In the genomic region with DNA sequence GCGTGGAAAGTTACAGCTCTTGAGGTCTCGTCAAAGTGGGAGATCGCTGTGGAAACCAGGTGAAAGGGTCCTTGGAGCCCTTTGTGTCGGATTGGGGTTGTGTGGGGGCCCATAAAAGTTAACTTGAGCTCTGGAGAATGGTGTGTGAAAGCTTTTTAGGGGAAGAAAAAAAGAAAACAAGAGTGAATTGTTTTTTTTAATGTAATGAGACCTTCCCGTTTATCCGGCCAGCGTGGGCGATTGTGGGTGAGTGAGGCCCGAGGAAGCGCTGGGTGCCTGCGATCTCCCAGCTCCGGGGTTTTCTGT, we compare ENCODE assay signal across 11 cellular contexts.
DNase-seq lines count a peak whose midpoint lies in the region; ATAC-seq and TF ChIP-seq lines count a peak whose summit lies in the region.
"Had no signal": no experiment of that assay in that cellular context is flagged by ENCODE, and none has a peak within 500 bp of the region (broad histone marks: within the 10 kb centered on the region; RNA-seq: fewer than 3 reads in every experiment).

No MANE protein-coding gene starts in this region.

- no peaks in the 10 kb centered on the region; the same call in 1 of the 2 replicates for H3K79me2 ChIP-seq in HCT116 (ENCODE audit: insufficient read depth, low read length)
- H3K79me2 ChIP-seq in SK-N-SH (ENCODE audit: insufficient read depth): no peaks in the 10 kb centered on the region

- H3K27me3 ChIP-seq in BLaER1 treated with 17β-estradiol and CSF1 and Interleukin-3, amounts not matched to agents 10 nM and 100 nM: no peaks in the 10 kb centered on the region
- H3K27me3 ChIP-seq in HCT116 (ENCODE audit: insufficient read depth, low read length) (no peaks in the 10 kb centered on the region), neuron (ENCODE audit: insufficient read depth, low read length) (no peaks in the 10 kb centered on the region), SK-N-SH (ENCODE audit: insufficient read depth) (no peaks in the 10 kb centered on the region)

- H3K9ac ChIP-seq in BLaER1 treated with 17β-estradiol and CSF1 and Interleukin-3, amounts not matched to agents 10 nM and 100 nM: peak overlapping the region in 9 of 11 experiments; percentile 50 to 76 (median 67); a peak in 18 of 22 replicates
- H3K9ac ChIP-seq in HCT116 (ENCODE audit: low read length) (no peak overlapping the region), SK-N-SH (no peak overlapping the region)

- peaks cover 8 to 65% (median 35%) of the 10 kb centered on the region in 11 experiments; a peak in 19 of 22 replicates for H3K36me3 ChIP-seq in BLaER1 treated with 17β-estradiol and CSF1 and Interleukin-3, amounts not matched to agents 10 nM and 100 nM
- H3K36me3 ChIP-seq in HCT116 (ENCODE audit: control insufficient read depth in 1 of 2, insufficient read depth in 2 of 2, low read length in 2 of 2) (no peaks in the 10 kb centered on the region; a peak in 1 of 4 replicates), neuron (ENCODE audit: insufficient read depth, low read length) (peaks cover 11% of the 10 kb centered on the region), SK-N-SH (replicated peaks in 1 of 2; ENCODE audit: control insufficient read depth in 1 of 2, insufficient read depth in 2 of 2, low read length in 1 of 2) (peaks cover 0 to 22% of the 10 kb centered on the region in 2 experiments)

- no TSS peak for BruUV-seq in HCT116 (replicated peaks; lab: Mats Ljungman, UMichigan)

- no peak for TF ChIP-seq EP300 in SK-N-SH (IDR thresholded peaks at IDR 0.05; ENCODE audit: borderline replicate concordance in 1 of 2, low read depth in 1 of 2, low read length in 1 of 2)

- intact Hi-C loops in HCT116 (cut with micrococcal nuclease): no loop called here

- peaks cover 0 to 4% (median 0%) of the 10 kb centered on the region in 11 experiments; a peak in 1 of 22 replicates for H3K9me3 ChIP-seq in BLaER1 treated with 17β-estradiol and CSF1 and Interleukin-3, amounts not matched to agents 10 nM and 100 nM (replicated peaks in 1 of 11)
- H3K9me3 ChIP-seq in HCT116 (ENCODE audit: control insufficient read depth in 1 of 2, insufficient read depth in 1 of 2, low read depth in 1 of 2, low read length in 2 of 2) (no peaks in the 10 kb centered on the region), neuron (ENCODE audit: low read length) (no peaks in the 10 kb centered on the region), SK-N-SH (no peaks in the 10 kb centered on the region)

- H3K27ac ChIP-seq in BLaER1 treated with 17β-estradiol and CSF1 and Interleukin-3, amounts not matched to agents 10 nM and 100 nM: peak overlapping the region in 10 of 11 experiments; percentile 15 to 79 (median 73); a peak in 18 of 22 replicates
- H3K27ac ChIP-seq in HCT116 (ENCODE audit: low read depth, low read length) (peak overlapping the region; percentile 44), caudate nucleus (ENCODE audit: low read depth, low read length) (peak overlapping the region; percentile 79), SK-N-SH (ENCODE audit: low read depth in 2 of 2, low read length in 1 of 2) (peak overlapping the region in 1 of 2 experiments; percentile 53; a peak in 2 of 4 replicates)

- peaks cover 38 to 97% (median 73%) of the 10 kb centered on the region in 10 experiments for H3K4me1 ChIP-seq in BLaER1 treated with 17β-estradiol and CSF1 and Interleukin-3, amounts not matched to agents 10 nM and 100 nM
- peaks cover 29% of the 10 kb centered on the region in 2 experiments for H3K4me1 ChIP-seq in HCT116 (ENCODE audit: control insufficient read depth in 1 of 2, insufficient read depth in 2 of 2, low read length in 2 of 2)
- H3K4me1 ChIP-seq in neuron (ENCODE audit: insufficient read depth, low read length): peaks cover 74% of the 10 kb centered on the region
- peaks cover 5 to 50% of the 10 kb centered on the region in 2 experiments; a peak in 3 of 4 replicates for H3K4me1 ChIP-seq in SK-N-SH (ENCODE audit: control insufficient read depth in 1 of 2, insufficient read depth in 2 of 2, low read depth in 1 of 2, low read length in 1 of 2)

- H3K9me2 ChIP-seq in HCT116 (ENCODE audit: insufficient read depth) (no peaks in the 10 kb centered on the region), SK-N-SH (no peaks in the 10 kb centered on the region)

- H3K4me3 ChIP-seq in BLaER1 treated with 17β-estradiol and CSF1 and Interleukin-3, amounts not matched to agents 10 nM and 100 nM: peak overlapping the region in 3 of 10 experiments; percentile 10 to 45 (median 24); a peak in 3 of 20 replicates
- H3K4me3 ChIP-seq in HCT116 (replicated peaks in 1 of 2; ENCODE audit: low read depth in 1 of 2, low read length in 2 of 2) (no peak overlapping the region), neuron (ENCODE audit: low read length) (peak overlapping the region; percentile 23), SK-N-SH (ENCODE audit: low read depth in 2 of 2, low read length in 1 of 2) (no peak overlapping the region)
- H3K4me3 ChIP-seq: GM12878 had no signal

- CTCF ChIA-PET in HCT116 (lab: Charles Lee) (interaction anchor here (1.0 to 1.8 kb wide), 2 partner anchors 164 to 341 kb away, joined by 3 to 7 read pairs; no protein-coding TSS in a partner anchor), SK-N-SH (lab: Yijun Ruan, JAX) (interaction anchor here (0.6 to 1.6 kb wide), 4 partner anchors 9 to 28 kb away, joined by 3 to 4 read pairs (median 3); no protein-coding TSS in a partner anchor)

- DNase-seq in HCT116 (ENCODE audit: low read depth, low spot score): no peak
- DNase-seq in caudate nucleus (lab: John Stamatoyannopoulos, UW): no peak
- DNase-seq in KBM-7: no peak
- no peak for DNase-seq in SK-N-SH
- no peak for DNase-seq in GM03348 (ENCODE audit: low spot score)
- DNase-seq: activated naive CD4-positive, alpha-beta T cell; immature natural killer cell had no signal

- ATAC-seq in HCT116: no peak
- no peak for ATAC-seq in GM18861 (IDR thresholded peaks at IDR 0.05; ENCODE audit: unreplicated experiment)
- ATAC-seq: GM12878 had no signal

- no peak for TF ChIP-seq POLR2A in HCT116 (IDR thresholded peaks at IDR 0.05; ENCODE audit: borderline replicate concordance, extremely low read depth, insufficient read depth, insufficient read length)

- RAD21 ChIA-PET in HCT116 (lab: Charles Lee; ENCODE audit: low non-redundant PET in 1 of 2, low total read pairs in 2 of 2, uncharacterized antibody in 2 of 2, unreplicated experiment in 2 of 2): no interaction called here

- in situ Hi-C loops in KBM-7 (cut with MboI; ENCODE audit: low pct_unique_long_range_greater_than_20kb, low sequenced_read_pairs): no loop called here

- TF ChIP-seq RAD21 in HCT116 (IDR thresholded peaks at IDR 0.05; ENCODE audit: low read depth) (no peak), SK-N-SH (IDR thresholded peaks at IDR 0.05; ENCODE audit: low read length) (no peak)

- no peaks in the 10 kb centered on the region for H3F3A ChIP-seq in SK-N-SH (replicated peaks; ENCODE audit: insufficient read depth)

- POLR2A ChIA-PET in HCT116 (lab: Charles Lee) (interaction anchor here (1.1 kb wide), 1 partner anchor 33 kb away, joined by 3 read pairs; no protein-coding TSS in a partner anchor), SK-N-SH (lab: Yijun Ruan, JAX) (no interaction called here)

- WGBS in SK-N-SH (ENCODE audit: low lambda C conversion rate): 96% methylated on average over 12 of the region's 12 CpGs

- peak overlapping the region; percentile 75 to 87 (median 79) for H3K4me2 ChIP-seq in BLaER1 treated with 17β-estradiol and CSF1 and Interleukin-3, amounts not matched to agents 10 nM and 100 nM
- H3K4me2 ChIP-seq in HCT116 (ENCODE audit: low read length) (no peak overlapping the region), SK-N-SH (no peak overlapping the region)

- peaks cover 0 to 67% (median 0%) of the 10 kb centered on the region in 11 experiments; a peak in 5 of 22 replicates for H4K20me1 ChIP-seq in BLaER1 treated with 17β-estradiol and CSF1 and Interleukin-3, amounts not matched to agents 10 nM and 100 nM
- H4K20me1 ChIP-seq in HCT116 (ENCODE audit: insufficient read depth) (no peaks in the 10 kb centered on the region), SK-N-SH (ENCODE audit: insufficient read depth) (no peaks in the 10 kb centered on the region)

- H2AFZ ChIP-seq in HCT116 (ENCODE audit: low read depth, low read length, poor library complexity, severe bottlenecking) (no peak overlapping the region), neuron (ENCODE audit: low read depth, low read length) (no peak overlapping the region), SK-N-SH (ENCODE audit: low read depth) (no peak overlapping the region)

- TF ChIP-seq CTCF in HCT116 (IDR thresholded peaks at IDR 0.05 in 2 of 3, conservative IDR thresholded peaks at IDR 0.05 in 1 of 3; ENCODE audit: borderline replicate concordance in 1 of 3, insufficient read depth in 1 of 3, low read depth in 2 of 3, low read length in 2 of 3): no peak
- TF ChIP-seq CTCF in SK-N-SH (IDR thresholded peaks at IDR 0.05): no peak

TF ChIP-seq in HCT116, 20 proteins besides CTCF, POLR2A, EP300 and RAD21 (continues in another document):
- TF ChIP-seq EZH2phosphoT487 (IDR thresholded peaks at IDR 0.05; ENCODE audit: borderline replicate concordance): no peak
- no peak for TF ChIP-seq SRF (IDR thresholded peaks at IDR 0.05; ENCODE audit: low read depth)
- TF ChIP-seq, protein P1, sequence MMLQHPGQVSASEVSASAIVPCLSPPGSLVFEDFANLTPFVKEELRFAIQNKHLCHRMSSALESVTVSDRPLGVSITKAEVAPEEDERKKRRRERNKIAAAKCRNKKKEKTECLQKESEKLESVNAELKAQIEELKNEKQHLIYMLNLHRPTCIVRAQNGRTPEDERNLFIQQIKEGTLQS (IDR thresholded peaks at IDR 0.05): no peak
- no peak for TF ChIP-seq ZFX (IDR thresholded peaks at IDR 0.05)
- TF ChIP-seq TCF7L2 (IDR thresholded peaks at IDR 0.05; ENCODE audit: borderline replicate concordance, extremely low read depth, insufficient read depth, insufficient read length): no peak
- TF ChIP-seq FOSL1 (IDR thresholded peaks at IDR 0.05; ENCODE audit: low read depth): no peak
- no peak for TF ChIP-seq SIN3A (IDR thresholded peaks at IDR 0.05; ENCODE audit: low read depth)
- TF ChIP-seq SP1 (IDR thresholded peaks at IDR 0.05; ENCODE audit: low read depth): no peak

TF ChIP-seq in SK-N-SH, 30 proteins besides CTCF, POLR2A, EP300 and RAD21 (continues in another document):
- TF ChIP-seq, protein P2, sequence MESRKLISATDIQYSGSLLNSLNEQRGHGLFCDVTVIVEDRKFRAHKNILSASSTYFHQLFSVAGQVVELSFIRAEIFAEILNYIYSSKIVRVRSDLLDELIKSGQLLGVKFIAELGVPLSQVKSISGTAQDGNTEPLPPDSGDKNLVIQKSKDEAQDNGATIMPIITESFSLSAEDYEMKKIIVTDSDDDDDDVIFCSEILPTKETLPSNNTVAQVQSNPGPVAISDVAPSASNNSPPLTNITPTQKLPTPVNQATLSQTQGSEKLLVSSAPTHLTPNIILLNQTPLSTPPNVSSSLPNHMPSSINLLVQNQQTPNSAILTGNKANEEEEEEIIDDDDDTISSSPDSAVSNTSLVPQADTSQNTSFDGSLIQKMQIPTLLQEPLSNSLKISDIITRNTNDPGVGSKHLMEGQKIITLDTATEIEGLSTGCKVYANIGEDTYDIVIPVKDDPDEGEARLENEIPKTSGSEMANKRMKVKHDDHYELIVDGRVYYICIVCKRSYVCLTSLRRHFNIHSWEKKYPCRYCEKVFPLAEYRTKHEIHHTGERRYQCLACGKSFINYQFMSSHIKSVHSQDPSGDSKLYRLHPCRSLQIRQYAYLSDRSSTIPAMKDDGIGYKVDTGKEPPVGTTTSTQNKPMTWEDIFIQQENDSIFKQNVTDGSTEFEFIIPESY (IDR thresholded peaks at IDR 0.05; ENCODE audit: borderline replicate concordance, low read depth): no peak
- TF ChIP-seq TCF12 (IDR thresholded peaks at IDR 0.05): no peak

Comparison
In these comparisons a context has a peak if more than half of its experiments do, and no peak if none do; other contexts are left out.
1. H3K4me2 ChIP-seq: peak in BLaER1 treated with 17β-estradiol and CSF1 and Interleukin-3, amounts not matched to agents 10 nM and 100 nM (11 of 11); none in HCT116 (single experiment) and SK-N-SH (single experiment).
2. H3K9ac ChIP-seq: peak in BLaER1 treated with 17β-estradiol and CSF1 and Interleukin-3, amounts not matched to agents 10 nM and 100 nM (9 of 11); none in HCT116 (single experiment) and SK-N-SH (single experiment).